ENCODE assay signal across 19 cellular contexts in genomic region chr2:207015901-207016300, GRCh38.
"Had no signal": no experiment of that assay in that cellular context is flagged by ENCODE, and none has a peak within 500 bp of the region (broad histone marks: within the 10 kb centered on the region; RNA-seq: fewer than 3 reads in every experiment).

No MANE protein-coding gene starts in this region.

- H3K4me3 ChIP-seq: gastroesophageal sphincter, heart right ventricle, lung had no signal

- H3K27me3 ChIP-seq: gastroesophageal sphincter, heart right ventricle had no signal

- H3K27ac Mint-ChIP-seq: activated CD8-positive, alpha-beta T cell treated with anti-CD3 and anti-CD28 coated beads for 36 hours; activated naive CD8-positive, alpha-beta T cell treated with anti-CD3 and anti-CD28 coated beads, Interleukin-2, amount 10 ng/mL, durations not matched to agents 7 days and 5 days; naive B cell; WTC11 had no signal

- H3K4me1 ChIP-seq: gastroesophageal sphincter, heart right ventricle had no signal

- FAIRE-seq: small intestine had no signal

- ATAC-seq: activated CD8-positive, alpha-beta T cell treated with anti-CD3 and anti-CD28 coated beads for 36 hours; gastroesophageal sphincter; heart right ventricle; right cardiac atrium; WTC11 had no signal

- H3K36me3 ChIP-seq: gastroesophageal sphincter, heart right ventricle had no signal

- H3K4me3 Mint-ChIP-seq: activated CD8-positive, alpha-beta T cell treated with anti-CD3 and anti-CD28 coated beads for 36 hours; activated naive CD8-positive, alpha-beta T cell treated with anti-CD3 and anti-CD28 coated beads, Interleukin-2, amount 10 ng/mL, durations not matched to agents 7 days and 5 days; naive B cell; WTC11 had no signal

- H3K27me3 Mint-ChIP-seq: activated CD8-positive, alpha-beta T cell treated with anti-CD3 and anti-CD28 coated beads for 36 hours; activated naive CD8-positive, alpha-beta T cell treated with anti-CD3 and anti-CD28 coated beads, Interleukin-2, amount 10 ng/mL, durations not matched to agents 7 days and 5 days had no signal

- H3K36me3 Mint-ChIP-seq: activated naive CD8-positive, alpha-beta T cell treated with anti-CD3 and anti-CD28 coated beads, Interleukin-2, amount 10 ng/mL, durations not matched to agents 7 days and 5 days; WTC11 had no signal

- H3K9me3 ChIP-seq: gastroesophageal sphincter, heart right ventricle had no signal

- DNase-seq: activated CD4-positive, alpha-beta T cell treated with anti-CD3 and anti-CD28 coated beads for 48 hours; activated CD8-positive, alpha-beta memory T cell treated with anti-CD3 and anti-CD28 coated beads, Interleukin-2, amount 50 U/mL, for 4 hours; activated CD8-positive, alpha-beta T cell treated with anti-CD3 and anti-CD28 coated beads for 36 hours; activated naive CD4-positive, alpha-beta T cell; activated naive CD8-positive, alpha-beta T cell treated with anti-CD3 and anti-CD28 coated beads, Interleukin-2, amount 10 ng/mL, durations not matched to agents 7 days and 5 days; cortex of kidney; effector memory CD4-positive, alpha-beta T cell; heart right ventricle; naive B cell; posterior cingulate gyrus; right cardiac atrium; small intestine; stimulated activated CD4-positive, alpha-beta T cell treated with anti-CD3 and anti-CD28 coated beads, Interleukin-4, amount 100 ng/mL, for 24 hours; stimulated activated naive CD4-positive, alpha-beta T cell; T-helper 2 cell; trophoblast cell had no signal

- H3K4me1 Mint-ChIP-seq: naive B cell had no signal

- H3K27ac ChIP-seq: gastroesophageal sphincter, heart right ventricle had no signal
